Comparison of ENCODE assay signal across 8 cellular contexts in the genomic region with DNA sequence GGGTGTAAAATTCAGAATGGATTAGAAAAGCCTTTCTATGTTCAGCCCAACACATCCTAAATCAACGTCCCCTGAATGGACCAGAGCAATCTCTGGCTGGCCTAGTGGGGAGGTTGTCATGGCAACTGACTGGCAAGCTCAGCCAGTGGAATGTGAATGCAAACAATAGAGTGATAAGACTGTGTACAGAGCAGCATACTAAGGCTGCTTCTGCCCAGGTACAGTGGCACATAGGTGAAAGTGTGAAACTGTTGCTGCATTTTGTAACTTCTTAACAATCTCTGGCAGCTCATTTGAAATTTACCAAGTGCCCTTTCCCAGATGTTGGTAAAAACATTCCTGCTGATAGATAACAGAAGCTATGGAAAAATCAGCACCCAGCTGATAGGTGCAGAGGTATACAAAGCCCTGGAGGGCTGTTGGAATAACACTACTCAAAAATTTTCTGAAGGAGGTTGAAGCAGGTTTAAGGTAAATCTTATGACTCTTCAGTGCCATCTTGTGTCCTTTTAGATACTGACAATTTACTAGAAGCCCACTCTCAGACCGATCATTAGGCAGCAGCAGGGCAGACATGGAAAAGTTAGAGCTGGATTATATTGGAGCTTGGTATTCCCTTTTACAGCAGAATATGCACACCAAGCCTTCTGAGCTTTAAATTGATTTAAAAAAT.
A peak's percentile ranks its signal among the peaks of the same experiment; 100 is the strongest.
DNase-seq lines count a peak whose midpoint lies in the region; TF ChIP-seq lines count a peak whose summit lies in the region.

No MANE protein-coding gene starts in this region.

- peak; percentile 17 to 47 (median 38) for TF ChIP-seq CTCF in tibial nerve (IDR thresholded peaks at IDR 0.05)

- H3K4me1 ChIP-seq in tibial nerve, result peaks cover 0 to 3% (median 0%) of the 10 kb centered on the region in 4 donors

- no peaks in the 10 kb centered on the region for H3K27me3 ChIP-seq in tibial nerve

- no peak for TF ChIP-seq EP300 in tibial nerve (IDR thresholded peaks at IDR 0.05)

- in situ Hi-C loops in T47D (cut with HindIII; ENCODE audit: low pct_unique_long_range_greater_than_20kb, low sequenced_read_pairs), result no loop called here

- no peaks in the 10 kb centered on the region for H3K36me3 ChIP-seq in tibial nerve

- H3K4me3 ChIP-seq in tibial nerve, result no peak overlapping the region

- WGBS in tibial nerve, 2 donors, result 14 to 23% methylated on average over 2 of the region's 2 CpGs

- peak; percentile 15 for DNase-seq in DMS79 (lab: John Stamatoyannopoulos, UW)
- peak; percentile 47 for DNase-seq in H4 (ENCODE audit: low spot score)
- DNase-seq in NCI-H446 (lab: John Stamatoyannopoulos, UW), result peak; percentile 16 to 45
- DNase-seq in T47D (ENCODE audit: low read depth in 1 of 2, low spot score in 1 of 2), result peak; percentile 23 to 69
- DNase-seq in islet precursor cell, result peak; percentile 79
- DNase-seq in tibial nerve (ENCODE audit: low spot score in 2 of 2), result no peak
- no peak for DNase-seq in cerebellar nuclear complex (lab: John Stamatoyannopoulos, UW)
- no peak for DNase-seq in activated effector memory CD4-positive, alpha-beta T cell treated with anti-CD3 and anti-CD28 coated beads, Interleukin-2, amount 50 U/mL, for 16 hours

- H3K9me3 ChIP-seq in tibial nerve, result no peaks in the 10 kb centered on the region

- TF ChIP-seq POLR2A in tibial nerve (IDR thresholded peaks at IDR 0.05), result no peak

- H3K27ac ChIP-seq in tibial nerve, result no peak overlapping the region

Comparison
In these comparisons a context has a peak if more than half of its experiments do, and no peak if none do; other contexts are left out.
1. DNase-seq: peak in DMS79 (single experiment), H4 (single experiment), NCI-H446 (2 of 2), T47D (2 of 2) and islet precursor cell (single experiment); none in tibial nerve (0 of 2), cerebellar nuclear complex (0 of 2) and activated effector memory CD4-positive, alpha-beta T cell treated with anti-CD3 and anti-CD28 coated beads, Interleukin-2, amount 50 U/mL, for 16 hours (single experiment).